Comparison of ENCODE assay signal across 9 cellular contexts in the genomic region with DNA sequence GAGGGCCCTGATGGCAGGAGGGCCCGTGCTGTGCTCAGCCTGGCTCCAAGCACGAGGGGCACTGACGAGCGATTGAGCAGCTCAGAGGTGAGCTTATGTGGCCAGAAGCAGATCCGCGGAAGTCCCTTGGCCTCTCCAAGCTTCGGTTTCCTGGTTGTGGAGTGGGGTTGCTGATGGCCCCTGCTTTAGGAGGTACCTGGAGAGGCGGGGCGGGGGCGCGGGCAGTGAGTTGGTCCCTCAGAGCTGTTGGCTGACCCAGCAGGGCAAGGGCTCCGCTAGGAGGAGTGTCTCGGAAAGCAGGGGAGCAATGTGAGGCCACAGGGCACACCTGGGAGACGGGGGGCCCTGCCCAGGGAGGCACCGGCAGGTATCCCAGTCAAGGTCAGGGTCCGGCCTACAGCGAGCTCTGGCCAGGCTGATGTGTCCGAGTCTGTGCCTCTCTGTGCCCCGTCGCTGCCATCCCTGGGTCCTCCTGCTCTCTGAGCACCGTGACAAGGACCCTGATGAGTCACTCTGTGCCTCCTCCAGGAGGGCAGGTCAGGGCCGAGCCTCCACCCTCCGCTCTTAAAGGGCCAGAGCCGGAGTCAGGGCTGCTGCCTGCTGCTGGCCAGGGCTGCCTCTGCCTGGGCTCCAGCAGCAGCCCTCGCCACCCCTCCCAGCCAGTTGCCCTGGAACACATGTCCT. TPM values are rescaled to one million over a fixed set of nuclear protein-coding genes. Genes with fewer than 3 reads are reported as not detected.
DNase-seq lines count a peak whose midpoint lies in the region; ATAC-seq and TF ChIP-seq lines count a peak whose summit lies in the region.
"Had no signal": no experiment of that assay in that cellular context is flagged by ENCODE, and none has a peak within 500 bp of the region (broad histone marks: within the 10 kb centered on the region; RNA-seq: fewer than 3 reads in every experiment).

No MANE protein-coding gene starts in this region.

- no peaks in the 10 kb centered on the region for H3K36me3 Mint-ChIP-seq in brain
- H3K36me3 Mint-ChIP-seq: activated naive CD8-positive, alpha-beta T cell had no signal

- peaks cover 32% of the 10 kb centered on the region for H3K4me1 ChIP-seq in HUES64 (ENCODE audit: insufficient read depth, low read length)

- ATAC-seq in stimulated activated naive CD8-positive, alpha-beta T cell treated with anti-CD3 and anti-CD28 coated beads, Interleukin-15, Interleukin-2, amounts not matched to agents 100 U/mL and 50 U/mL, for 24 hours = no peak
- no peak for ATAC-seq in GM18861 (IDR thresholded peaks at IDR 0.05; ENCODE audit: unreplicated experiment)

- H3K9ac ChIP-seq in HUES64 (ENCODE audit: low read depth, low read length) = no peak overlapping the region

- peaks cover 6% of the 10 kb centered on the region for H3K27me3 Mint-ChIP-seq in brain
- H3K27me3 Mint-ChIP-seq: activated naive CD8-positive, alpha-beta T cell had no signal

- 44% methylated on average over 25 of the region's 25 CpGs for WGBS in HUES64

- H3K4me1 Mint-ChIP-seq in brain = peaks cover 82% of the 10 kb centered on the region

- 0 out of 2 replicates have a peak overlapping the region, but pooled peaks have one; percentile 20 for H3K4me3 ChIP-seq in HUES64 (ENCODE audit: low read length)

- peak overlapping the region; percentile 51 for H3K27ac ChIP-seq in HUES64 (ENCODE audit: low read depth, low read length)

- H3K27ac Mint-ChIP-seq in brain = peak overlapping the region; percentile 92 to 98 (median 97)
- H3K27ac Mint-ChIP-seq: activated naive CD8-positive, alpha-beta T cell had no signal

- H3K27me3 ChIP-seq in HUES64 (ENCODE audit: insufficient read depth, low read length) = no peaks in the 10 kb centered on the region

- peak; percentile 95 for DNase-seq in AG20443 (ENCODE audit: low spot score)
- peak; percentile 92 for DNase-seq in kidney tubule cell (ENCODE audit: low spot score)
- no peak for DNase-seq in NCI-H774 (lab: John Stamatoyannopoulos, UW)
- no peak for DNase-seq in stimulated activated naive CD8-positive, alpha-beta T cell treated with anti-CD3 and anti-CD28 coated beads, Interleukin-15, Interleukin-2, amounts not matched to agents 100 U/mL and 50 U/mL, for 24 hours
- DNase-seq in NCI-H446 (lab: John Stamatoyannopoulos, UW) = no peak

- H3K9me3 ChIP-seq in HUES64 (ENCODE audit: insufficient read depth, low read depth, low read length) = no peaks in the 10 kb centered on the region

- peak overlapping the region in 1 of 5 experiments; percentile 74 for H3K4me3 Mint-ChIP-seq in brain
- H3K4me3 Mint-ChIP-seq: activated naive CD8-positive, alpha-beta T cell had no signal

- TF ChIP-seq CTCF in brain (conservative IDR thresholded peaks at IDR 0.05) = no peak

- H3K36me3 ChIP-seq in HUES64 (ENCODE audit: insufficient read depth, low read length) = no peaks in the 10 kb centered on the region

- no peaks in the 10 kb centered on the region for H3K9me3 Mint-ChIP-seq in brain

RNA-seq across cellular contexts. Expression of a gene that starts 14.8 kb away (rescaled TPM):
- 20.3 TPM for polyA plus RNA-seq in HUES64 (2013, experiment 1 of 2)
- 24.7 TPM for polyA plus RNA-seq in HUES64 (2013, experiment 2 of 2)
- polyA plus RNA-seq in brain (ENCODE audit: insufficient read depth, low read depth, low replicate concordance) = 120 TPM

Comparison
In these comparisons a context has a peak if more than half of its experiments do, and no peak if none do; other contexts are left out.
1. DNase-seq: peak in AG20443 (single experiment) and kidney tubule cell (single experiment); none in NCI-H774 (single experiment), stimulated activated naive CD8-positive, alpha-beta T cell treated with anti-CD3 and anti-CD28 coated beads, Interleukin-15, Interleukin-2, amounts not matched to agents 100 U/mL and 50 U/mL, for 24 hours (single experiment) and NCI-H446 (0 of 2).